ENCODE assay signal across 29 cellular contexts in the genomic region with DNA sequence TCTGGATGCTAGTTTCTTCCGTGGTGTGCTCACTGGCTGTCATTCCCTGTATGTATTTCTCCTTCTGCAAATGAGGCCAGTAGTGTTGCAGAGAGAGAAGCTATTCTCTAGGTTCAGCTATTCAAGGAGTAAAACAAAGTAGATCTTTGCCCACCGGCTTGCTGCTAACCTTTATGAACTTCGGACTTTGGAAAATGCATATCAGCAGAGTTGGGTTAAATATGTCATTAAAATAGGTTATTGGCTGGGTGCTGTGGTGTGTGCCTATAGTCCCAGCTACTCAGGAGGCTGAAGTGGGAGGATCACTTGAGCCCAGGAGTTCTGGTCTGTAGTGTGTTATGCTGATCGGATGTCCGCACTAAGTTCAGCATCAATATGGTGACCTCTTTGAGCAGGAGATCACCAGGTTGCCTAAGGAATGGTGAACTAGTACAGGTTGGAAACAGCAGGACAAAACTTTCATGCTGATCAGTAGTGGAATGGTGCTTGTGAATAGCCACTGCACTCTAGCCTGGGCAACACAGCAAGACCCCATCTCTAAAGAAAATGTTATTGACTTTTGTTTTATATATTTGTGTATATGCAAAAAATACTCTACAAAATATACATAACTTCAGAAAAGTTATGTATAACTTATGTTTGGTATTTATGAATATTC. TPM values are rescaled to one million over a fixed set of nuclear protein-coding genes. Genes with fewer than 3 reads are reported as not detected.
A peak's percentile ranks its signal among the peaks of the same experiment; 100 is the strongest.
DNase-seq lines count a peak whose midpoint lies in the region; ATAC-seq, FAIRE-seq and TF ChIP-seq lines count a peak whose summit lies in the region.
"Had no signal": no experiment of that assay in that cellular context is flagged by ENCODE, and none has a peak within 500 bp of the region (broad histone marks: within the 10 kb centered on the region; RNA-seq: fewer than 3 reads in every experiment).

No MANE protein-coding gene starts in this region.

- no peaks in the 10 kb centered on the region for H3K9me3 Mint-ChIP-seq in natural killer cell
- no peaks in the 10 kb centered on the region for H3K9me3 Mint-ChIP-seq in natural killer cell treated with Interleukin-12 subunit alpha and Interleukin-12 subunit beta and Interleukin-15 and Interleukin-18, amount 100 ng/mL, for 72 hours
- H3K9me3 Mint-ChIP-seq in T-cell, result no peaks in the 10 kb centered on the region
- no peaks in the 10 kb centered on the region for H3K9me3 Mint-ChIP-seq in effector memory CD8-positive, alpha-beta T cell
- H3K9me3 Mint-ChIP-seq: endodermal cell, nephron progenitor cell had no signal

- TF ChIP-seq CTCF in natural killer cell (IDR thresholded peaks at IDR 0.05) (no peak), body of pancreas (IDR thresholded peaks at IDR 0.05) (no peak), pancreas (IDR thresholded peaks at IDR 0.05) (no peak)

- FAIRE-seq in pancreas (lab: Jason Lieb, UNC), result no peak
- FAIRE-seq: bronchial epithelial cell, frontal cortex had no signal

- H3K4me3 ChIP-seq in body of pancreas (no peak overlapping the region), pancreas (no peak overlapping the region)
- H3K4me3 ChIP-seq: coronary artery, esophagus squamous epithelium, hepatocyte, left ventricle myocardium inferior, right atrium auricular region, thoracic aorta had no signal

- H3K27ac Mint-ChIP-seq in natural killer cell, result peak overlapping the region; percentile 67 to 75
- peak overlapping the region in 1 of 2 donors; percentile 42 for H3K27ac Mint-ChIP-seq in natural killer cell treated with Interleukin-12 subunit alpha and Interleukin-12 subunit beta and Interleukin-15 and Interleukin-18, amount 100 ng/mL, for 72 hours
- H3K27ac Mint-ChIP-seq in T-cell, result peak overlapping the region; percentile 28 to 67
- peak overlapping the region; percentile 79 to 85 for H3K27ac Mint-ChIP-seq in effector memory CD8-positive, alpha-beta T cell
- H3K27ac Mint-ChIP-seq: nephron progenitor cell had no signal

- no peaks in the 10 kb centered on the region for H3K4me1 ChIP-seq in body of pancreas
- H3K4me1 ChIP-seq in pancreas, result no peaks in the 10 kb centered on the region
- H3K4me1 ChIP-seq: esophagus squamous epithelium, left ventricle myocardium inferior, parathyroid adenoma, right atrium auricular region had no signal

- H3K9me3 ChIP-seq in body of pancreas, result no peaks in the 10 kb centered on the region
- no peaks in the 10 kb centered on the region for H3K9me3 ChIP-seq in pancreas
- H3K9me3 ChIP-seq: esophagus squamous epithelium, left ventricle myocardium inferior, right atrium auricular region, SK-N-SH, thoracic aorta had no signal

- TF ChIP-seq POLR2A in body of pancreas (IDR thresholded peaks at IDR 0.05), result no peak

- H3K4me1 Mint-ChIP-seq in natural killer cell (peaks cover 15 to 24% of the 10 kb centered on the region in 2 donors), T-cell (peaks cover 34 to 38% (median 37%) of the 10 kb centered on the region in 3 donors)
- H3K4me1 Mint-ChIP-seq in natural killer cell treated with Interleukin-12 subunit alpha and Interleukin-12 subunit beta and Interleukin-15 and Interleukin-18, amount 100 ng/mL, for 72 hours (ENCODE audit: low read depth in 2 of 2), result peaks cover 6 to 15% of the 10 kb centered on the region in 2 donors
- peaks cover 23 to 29% of the 10 kb centered on the region in 2 donors for H3K4me1 Mint-ChIP-seq in effector memory CD8-positive, alpha-beta T cell (ENCODE audit: low read depth in 2 of 2)
- H3K4me1 Mint-ChIP-seq: nephron progenitor cell had no signal

- H3K27me3 ChIP-seq in body of pancreas (no peaks in the 10 kb centered on the region), pancreas (no peaks in the 10 kb centered on the region)
- H3K27me3 ChIP-seq: esophagus squamous epithelium, hepatocyte, right atrium auricular region had no signal

- no peak overlapping the region for H3K27ac ChIP-seq in body of pancreas
- H3K27ac ChIP-seq in pancreas, result no peak overlapping the region
- H3K27ac ChIP-seq: coronary artery, esophagus squamous epithelium, hepatocyte, left ventricle myocardium inferior, parathyroid adenoma, right atrium auricular region, thoracic aorta had no signal

- intact Hi-C loops in natural killer cell (cut with micrococcal nuclease) (no loop called here), body of pancreas (cut with DNase I) (no loop called here), pancreas (cut with DNase I) (no loop called here)

- H3K36me3 Mint-ChIP-seq in natural killer cell, result peaks cover 19% of the 10 kb centered on the region
- H3K36me3 Mint-ChIP-seq in natural killer cell treated with Interleukin-12 subunit alpha and Interleukin-12 subunit beta and Interleukin-15 and Interleukin-18, amount 100 ng/mL, for 72 hours, result peaks cover 26% of the 10 kb centered on the region
- peaks cover 55% of the 10 kb centered on the region for H3K36me3 Mint-ChIP-seq in T-cell
- peaks cover 81% of the 10 kb centered on the region for H3K36me3 Mint-ChIP-seq in effector memory CD8-positive, alpha-beta T cell (ENCODE audit: insufficient read depth)

- no peak for DNase-seq in natural killer cell
- no peak for DNase-seq in natural killer cell treated with Interleukin-12 subunit alpha and Interleukin-12 subunit beta and Interleukin-15 and Interleukin-18, amount 100 ng/mL, for 72 hours (ENCODE audit: low spot score)
- no peak for DNase-seq in T-cell
- DNase-seq in effector memory CD8-positive, alpha-beta T cell, result no peak
- DNase-seq in body of pancreas, result no peak
- DNase-seq in pancreas, result no peak
- DNase-seq: activated CD4-positive, CD25-positive, alpha-beta regulatory T cell; DMS53; endodermal cell; esophagus squamous epithelium; GDM1; left ventricle myocardium inferior; MM.1S; NCI-H1436; NCI-H446; nephron progenitor cell; SK-N-SH; stimulated activated CD4-positive, alpha-beta T cell treated with anti-CD3 and anti-CD28 coated beads, Interleukin-12 subunit alpha, Interleukin-12 subunit beta, amount 100 ng/mL, for 4 hours; stimulated activated CD4-positive, alpha-beta T cell treated with anti-CD3 and anti-CD28 coated beads, Interleukin-4, amount 100 ng/mL, for 24 hours; stimulated activated naive CD4-positive, alpha-beta T cell had no signal

- H3K4me3 Mint-ChIP-seq in natural killer cell (no peak overlapping the region), T-cell (no peak overlapping the region)
- H3K4me3 Mint-ChIP-seq in natural killer cell treated with Interleukin-12 subunit alpha and Interleukin-12 subunit beta and Interleukin-15 and Interleukin-18, amount 100 ng/mL, for 72 hours, result no peak overlapping the region
- H3K4me3 Mint-ChIP-seq in effector memory CD8-positive, alpha-beta T cell, result no peak overlapping the region
- H3K4me3 Mint-ChIP-seq: endodermal cell, nephron progenitor cell had no signal

- H3K36me3 ChIP-seq in body of pancreas (replicated peaks in 1 of 2; ENCODE audit: insufficient read depth in 1 of 2, low read depth in 2 of 2) (peaks cover 6 to 31% of the 10 kb centered on the region in 2 donors), pancreas (peaks cover 4 to 46% (median 21%) of the 10 kb centered on the region in 3 donors)

- 89 to 93% methylated on average over 5 of the region's 5 CpGs for WGBS in body of pancreas, 2 donors
- 84 to 87% methylated on average over 5 of the region's 5 CpGs for WGBS in pancreas, 2 donors

- ATAC-seq in natural killer cell (no peak), T-cell (replicated peaks in 1 of 4) (no peak), body of pancreas (no peak), HG02884 (IDR thresholded peaks at IDR 0.05; ENCODE audit: unreplicated experiment) (no peak), pancreas (no peak)
- ATAC-seq in natural killer cell treated with Interleukin-12 subunit alpha and Interleukin-12 subunit beta and Interleukin-15 and Interleukin-18, amount 100 ng/mL, for 72 hours, result no peak
- no peak for ATAC-seq in effector memory CD8-positive, alpha-beta T cell (replicated peaks)

- CTCF ChIA-PET in T-cell (lab: Charles Lee), result no interaction called here

- POLR2A ChIA-PET in T-cell (lab: Charles Lee), result interaction anchor here in 1 of 2 donors (0.6 kb wide), 1 partner anchor 640 kb away, joined by 7 read pairs; no protein-coding TSS in a partner anchor

- H3K27me3 Mint-ChIP-seq in natural killer cell (ENCODE audit: low read depth in 2 of 2) (no peaks in the 10 kb centered on the region), T-cell (no peaks in the 10 kb centered on the region)
- no peaks in the 10 kb centered on the region for H3K27me3 Mint-ChIP-seq in natural killer cell treated with Interleukin-12 subunit alpha and Interleukin-12 subunit beta and Interleukin-15 and Interleukin-18, amount 100 ng/mL, for 72 hours
- H3K27me3 Mint-ChIP-seq in effector memory CD8-positive, alpha-beta T cell, result no peaks in the 10 kb centered on the region

RNA-seq across cellular contexts. Expression of a gene that starts 53.4 kb away (rescaled TPM):
- total RNA-seq in natural killer cell (100 to 1,000 TPM in 1 of 3 donors, 10 to 100 TPM in 2; 93.2 to 110 (median 93.9) TPM), T-cell (10 to 100 TPM; 62.8 to 81.5 (median 69.1) TPM), body of pancreas (10 to 100 TPM; 25.1 to 49.5 TPM), pancreas (10 to 100 TPM; 15.4 to 29.8 (median 18.4) TPM)
- 10 to 100 TPM; 73.4 to 75.8 TPM for total RNA-seq in natural killer cell treated with Interleukin-12 subunit alpha and Interleukin-12 subunit beta and Interleukin-15 and Interleukin-18, amount 100 ng/mL, for 72 hours
- polyA plus RNA-seq in pancreas, result 10 to 100 TPM; 18.3 to 28.9 TPM

RNA-seq across cellular contexts. Expression of a gene that starts 53.8 kb away (rescaled TPM):
- total RNA-seq in natural killer cell (1 to 10 TPM in 1 of 3 donors, under 1 TPM in 2; 0.25 to 1.3 (median 0.70) TPM), T-cell (under 1 TPM in 4 of 5 donors, not detected in 1; 0.12 to 0.44 (median 0.24) TPM), body of pancreas (1 to 10 TPM; 4.7 to 5.3 TPM), pancreas (10 to 100 TPM in 1 of 6 donors, 1 to 10 TPM in 5; 3.1 to 11.3 (median 5.7) TPM)
- total RNA-seq in natural killer cell treated with Interleukin-12 subunit alpha and Interleukin-12 subunit beta and Interleukin-15 and Interleukin-18, amount 100 ng/mL, for 72 hours, result not detected
- 1 to 10 TPM; 3.2 to 7.7 TPM for polyA plus RNA-seq in pancreas
- total RNA-seq: bronchial epithelial cell, left ventricle myocardium inferior, OCI-LY7, right atrium auricular region had no signal
- polyA plus RNA-seq: SK-N-SH had no signal
